ENCODE assay signal across 8 cellular contexts in the genomic region with DNA sequence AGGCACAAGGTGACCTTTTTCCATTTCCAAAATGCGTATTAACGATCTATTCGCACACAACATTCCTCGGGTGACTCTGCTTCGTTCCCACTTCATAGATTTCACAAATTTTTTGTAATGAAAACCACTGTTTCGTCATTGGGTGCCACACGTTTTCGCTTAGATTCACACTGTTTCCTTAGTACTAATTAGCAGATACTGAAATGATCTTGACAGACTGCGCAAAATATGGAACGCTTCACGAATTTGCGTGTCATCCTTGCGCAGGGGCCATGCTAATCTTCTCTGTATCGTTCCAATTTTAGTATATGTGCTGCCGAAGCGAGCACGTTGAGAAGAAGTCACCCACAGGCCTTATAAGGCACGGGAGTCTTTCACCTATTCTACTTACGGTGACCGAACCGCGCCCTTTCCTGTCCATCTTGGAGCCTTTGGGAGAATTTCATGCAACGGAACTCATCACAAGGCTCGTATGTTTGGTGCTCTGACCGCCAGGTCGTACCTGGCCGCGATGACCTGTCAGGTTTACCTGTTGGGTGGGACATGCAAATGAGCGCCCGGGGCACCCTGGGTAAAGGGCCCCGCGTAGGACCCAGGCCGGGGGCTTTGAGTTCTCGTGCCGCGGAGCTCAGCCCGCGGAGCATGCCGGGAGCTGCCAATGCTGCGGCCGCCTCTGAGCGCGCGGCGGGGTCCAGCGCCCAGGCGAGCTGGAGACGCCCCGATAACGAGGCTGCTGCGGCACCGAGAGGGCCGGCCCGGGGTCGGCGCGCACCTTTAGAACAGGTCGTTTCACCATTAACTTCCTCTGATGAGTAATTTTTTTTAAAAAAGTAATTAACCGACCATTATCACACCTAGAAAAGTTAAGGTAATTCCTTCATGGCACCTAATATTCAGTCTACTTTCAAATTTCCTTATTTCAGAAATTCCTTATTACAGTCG. TPM values are rescaled to one million over a fixed set of nuclear protein-coding genes. Genes with fewer than 3 reads are reported as not detected.
DNase-seq lines count a peak whose midpoint lies in the region; ATAC-seq and TF ChIP-seq lines count a peak whose summit lies in the region.

Gene RNU6-8 (minus strand): TSS at position 329 of the 942 bp plus-strand sequence.

- H3K4me3 ChIP-seq in OCI-LY1 (ENCODE audit: low read depth, low read length, poor library complexity, severe bottlenecking) (peak within 1 kb of the TSS; percentile 92), epithelial cell of proximal tubule (ENCODE audit: low read depth, low read length) (peak within 1 kb of the TSS; percentile 75)

- no peaks in the 10 kb centered on the region for H3K36me3 ChIP-seq in OCI-LY1 (ENCODE audit: insufficient read depth, low read length)

- no peaks in the 10 kb centered on the region for H4K20me1 ChIP-seq in OCI-LY1 (ENCODE audit: insufficient read depth, low read length)

- H3K9ac ChIP-seq in OCI-LY1 (ENCODE audit: low read length) = peak within 1 kb of the TSS; percentile 67

- in situ Hi-C loops in Caki2 (cut with HindIII; ENCODE audit: low pct_unique_long_range_greater_than_20kb, low sequenced_read_pairs) = no loop called here

- H2AFZ ChIP-seq in OCI-LY1 (ENCODE audit: low read length) = peak within 1 kb of the TSS; percentile 95

- TF ChIP-seq CTCF in OCI-LY1 (IDR thresholded peaks at IDR 0.05; ENCODE audit: low read length) (no peak), epithelial cell of proximal tubule (conservative IDR thresholded peaks at IDR 0.05; ENCODE audit: low read depth, low read length) (no peak)

- DNase-seq in Caki2 (ENCODE audit: low read depth) (peak; percentile 81), HUDEP-2 (lab: John Stamatoyannopoulos, UW; ENCODE audit: unreplicated experiment in 76 of 76) (peak in 75 of 76 experiments; percentile 21 to 89 (median 73)), activated T-cell treated with anti-CD3 and anti-CD28 coated beads for 4 hours (peak; percentile 82), epithelial cell of proximal tubule (ENCODE audit: low read depth) (no peak), mucosa of gallbladder (ENCODE audit: low spot score) (peak; percentile 85)
- DNase-seq in stimulated activated CD8-positive, alpha-beta memory T cell treated with anti-CD3 and anti-CD28 coated beads, Interleukin-4, amount 100 ng/mL, for 24 hours (ENCODE audit: low read depth) = peak; percentile 73

- H3F3A ChIP-seq in OCI-LY1 (ENCODE audit: insufficient read depth, low read length) = 0 out of 2 replicates have a peak, but pooled peaks cover 4% of the 10 kb centered on the region

- H3K79me2 ChIP-seq in OCI-LY1 (ENCODE audit: insufficient read depth, low read length) = no peaks in the 10 kb centered on the region

- H3K4me2 ChIP-seq in OCI-LY1 (ENCODE audit: low read length) = peak within 1 kb of the TSS; percentile 95

- no peaks in the 10 kb centered on the region for H3K9me2 ChIP-seq in OCI-LY1 (ENCODE audit: low read depth, low read length)

- ATAC-seq in GM21423 (IDR thresholded peaks at IDR 0.05; ENCODE audit: unreplicated experiment) = peak; percentile 60

- H3K4me1 ChIP-seq in OCI-LY1 (ENCODE audit: insufficient read depth, low read length, severe bottlenecking) = peaks cover 32% of the 10 kb centered on the region

- no peak within 1 kb of the TSS for H3K27ac ChIP-seq in OCI-LY1 (ENCODE audit: low read depth, low read length, poor library complexity, severe bottlenecking)

- no peaks in the 10 kb centered on the region for H3K27me3 ChIP-seq in OCI-LY1 (ENCODE audit: insufficient read depth, low read length)

- H3K9me3 ChIP-seq in OCI-LY1 (ENCODE audit: low read length) = no peaks in the 10 kb centered on the region

RNA-seq across cellular contexts. Expression of gene RNU6-8, which starts in this region (rescaled TPM):
- total RNA-seq in Caki2 (2014; rRNA removed; shearing (Covaris generic); ENCODE audit: low replicate concordance) = not detected in 2 replicates
- not detected in 2 replicates for total RNA-seq in epithelial cell of proximal tubule
- total RNA-seq in mucosa of gallbladder = not detected

Comparison
In these comparisons a context has a peak if more than half of its experiments do, and no peak if none do; other contexts are left out.
1. Peak in DNase-seq in Caki2; RNA of the gene not detected or under 1 TPM.
2. Peak in DNase-seq in mucosa of gallbladder; RNA of the gene not detected or under 1 TPM.